Comparison of ENCODE assay signal across 8 cellular contexts in genomic region chr15:39783244-39783820, GRCh38. TPM values are rescaled to one million over a fixed set of nuclear protein-coding genes. Genes with fewer than 3 reads are reported as not detected.
DNase-seq lines count a peak whose midpoint lies in the region; TF ChIP-seq lines count a peak whose summit lies in the region.

No MANE protein-coding gene starts in this region.

- H3K9me3 ChIP-seq in CD8-positive, alpha-beta memory T cell (ENCODE audit: low read length) = no peaks in the 10 kb centered on the region
- H3K9me3 ChIP-seq in OCI-LY1 (ENCODE audit: low read length) (peaks cover 8% of the 10 kb centered on the region), endocrine pancreas (ENCODE audit: control insufficient read depth, low read length) (no peaks in the 10 kb centered on the region)

- no peaks in the 10 kb centered on the region for H3K79me2 ChIP-seq in OCI-LY1 (ENCODE audit: insufficient read depth, low read length)

- CTCF ChIA-PET in CD8-positive, alpha-beta memory T cell (lab: Charles Lee) = interaction anchor here (1.2 to 1.5 kb wide), 5 partner anchors 12 to 496 kb away, joined by 3 to 5 read pairs (median 3); no protein-coding TSS in a partner anchor

- H3K9me3 Mint-ChIP-seq in CD8-positive, alpha-beta memory T cell = no peaks in the 10 kb centered on the region
- peaks cover 8% of the 10 kb centered on the region for H3K9me3 Mint-ChIP-seq in neural crest cell

- H3K27ac Mint-ChIP-seq in CD8-positive, alpha-beta memory T cell = peak overlapping the region; percentile 65 to 96 (median 90)
- H3K27ac Mint-ChIP-seq in neural crest cell (ENCODE audit: unreplicated experiment) = peak overlapping the region; percentile 98

- no peaks in the 10 kb centered on the region for H3F3A ChIP-seq in OCI-LY1 (ENCODE audit: insufficient read depth, low read length)

- peaks cover 43 to 65% (median 60%) of the 10 kb centered on the region in 3 donors for H3K4me1 Mint-ChIP-seq in CD8-positive, alpha-beta memory T cell
- H3K4me1 Mint-ChIP-seq in neural crest cell = peaks cover 61% of the 10 kb centered on the region

- TF ChIP-seq CTCF in OCI-LY1 (IDR thresholded peaks at IDR 0.05; ENCODE audit: low read length) (no peak), neural crest cell (conservative IDR thresholded peaks at IDR 0.05) (no peak)

- H3K27me3 Mint-ChIP-seq in CD8-positive, alpha-beta memory T cell = no peaks in the 10 kb centered on the region
- H3K27me3 Mint-ChIP-seq in neural crest cell (ENCODE audit: low read depth) = no peaks in the 10 kb centered on the region

- peak overlapping the region; percentile 90 for H3K4me2 ChIP-seq in OCI-LY1 (ENCODE audit: low read length)

- H3K4me3 Mint-ChIP-seq in CD8-positive, alpha-beta memory T cell = peak overlapping the region; percentile 82 to 98 (median 96)
- peak overlapping the region; percentile 89 for H3K4me3 Mint-ChIP-seq in neural crest cell

- no peaks in the 10 kb centered on the region for H3K9me2 ChIP-seq in OCI-LY1 (ENCODE audit: low read depth, low read length)

- DNase-seq in CD8-positive, alpha-beta memory T cell = peak in 1 of 5 donors; percentile 19
- no peak for DNase-seq in neural crest cell (ENCODE audit: low read depth, low spot score)
- no peak for DNase-seq in DMS153 treated with DMSO at 0.1 percent for 48 hours (lab: John Stamatoyannopoulos, UW; ENCODE audit: unreplicated experiment)
- no peak for DNase-seq in NOMO-1 (lab: John Stamatoyannopoulos, UW; ENCODE audit: unreplicated experiment in 2 of 2)
- no peak for DNase-seq in OCI-M2 (lab: John Stamatoyannopoulos, UW; ENCODE audit: unreplicated experiment)
- DNase-seq in cerebellum (ENCODE audit: low spot score) = no peak

- POLR2A ChIA-PET in CD8-positive, alpha-beta memory T cell (lab: Charles Lee) = interaction anchor here (0.9 to 1.4 kb wide), 2 partner anchors 9 to 26 kb away, joined by 3 to 6 read pairs; no protein-coding TSS in a partner anchor

- peaks cover 0 to 23% (median 0%) of the 10 kb centered on the region in 3 donors for H3K36me3 Mint-ChIP-seq in CD8-positive, alpha-beta memory T cell
- peaks cover 4% of the 10 kb centered on the region for H3K36me3 Mint-ChIP-seq in neural crest cell (ENCODE audit: low read depth)

- peak overlapping the region; percentile 5; the same call in 1 of the 2 replicates for H2AFZ ChIP-seq in OCI-LY1 (ENCODE audit: low read length)

- no peaks in the 10 kb centered on the region for H3K27me3 ChIP-seq in CD8-positive, alpha-beta memory T cell (ENCODE audit: insufficient read depth, low read length, poor library complexity, severe bottlenecking)
- H3K27me3 ChIP-seq in OCI-LY1 (ENCODE audit: insufficient read depth, low read length) (no peaks in the 10 kb centered on the region), endocrine pancreas (ENCODE audit: control insufficient read depth, insufficient read depth, low read length) (no peaks in the 10 kb centered on the region)

- no peaks in the 10 kb centered on the region for H3K36me3 ChIP-seq in CD8-positive, alpha-beta memory T cell (ENCODE audit: insufficient read depth, low read length)
- H3K36me3 ChIP-seq in OCI-LY1 (ENCODE audit: insufficient read depth, low read length) = no peaks in the 10 kb centered on the region
- H3K36me3 ChIP-seq in endocrine pancreas (ENCODE audit: control insufficient read depth, insufficient read depth, low read length) = no peaks in the 10 kb centered on the region

- H4K20me1 ChIP-seq in OCI-LY1 (ENCODE audit: insufficient read depth, low read length) = no peaks in the 10 kb centered on the region

- peak overlapping the region; percentile 83 for H3K27ac ChIP-seq in CD8-positive, alpha-beta memory T cell (ENCODE audit: low read depth, low read length)
- no peak overlapping the region for H3K27ac ChIP-seq in OCI-LY1 (ENCODE audit: low read depth, low read length, poor library complexity, severe bottlenecking)

- H3K4me1 ChIP-seq in CD8-positive, alpha-beta memory T cell (ENCODE audit: insufficient read depth, low read length) = peaks cover 31% of the 10 kb centered on the region
- H3K4me1 ChIP-seq in OCI-LY1 (ENCODE audit: insufficient read depth, low read length, severe bottlenecking) = peaks cover 31% of the 10 kb centered on the region
- peaks cover 6% of the 10 kb centered on the region for H3K4me1 ChIP-seq in endocrine pancreas (ENCODE audit: control insufficient read depth, insufficient read depth, low read length)

- H3K4me3 ChIP-seq in CD8-positive, alpha-beta memory T cell (ENCODE audit: low read length) = peak overlapping the region; percentile 94
- H3K4me3 ChIP-seq in OCI-LY1 (ENCODE audit: low read depth, low read length, poor library complexity, severe bottlenecking) = peak overlapping the region; percentile 71
- H3K4me3 ChIP-seq in endocrine pancreas (ENCODE audit: control insufficient read depth, insufficient read depth, low read length) = peak overlapping the region; percentile 97

- H3K9ac ChIP-seq in OCI-LY1 (ENCODE audit: low read length) (peak overlapping the region; percentile 72), endocrine pancreas (ENCODE audit: control insufficient read depth, insufficient read depth, low read length) (peak overlapping the region; percentile 48)

RNA-seq across cellular contexts. Expression of gene FSIP1, which starts 0.7 kb away (rescaled TPM):
- total RNA-seq in CD8-positive, alpha-beta memory T cell = under 1 TPM; 0.38 to 0.63 TPM
- polyA plus RNA-seq in CD8-positive, alpha-beta memory T cell = 1.3 TPM
- total RNA-seq in neural crest cell (6.8 and 8.1 TPM in 2 replicates), cerebellum (6.1 TPM)
